Comparison of ENCODE assay signal across 15 cellular contexts in the genomic region with DNA sequence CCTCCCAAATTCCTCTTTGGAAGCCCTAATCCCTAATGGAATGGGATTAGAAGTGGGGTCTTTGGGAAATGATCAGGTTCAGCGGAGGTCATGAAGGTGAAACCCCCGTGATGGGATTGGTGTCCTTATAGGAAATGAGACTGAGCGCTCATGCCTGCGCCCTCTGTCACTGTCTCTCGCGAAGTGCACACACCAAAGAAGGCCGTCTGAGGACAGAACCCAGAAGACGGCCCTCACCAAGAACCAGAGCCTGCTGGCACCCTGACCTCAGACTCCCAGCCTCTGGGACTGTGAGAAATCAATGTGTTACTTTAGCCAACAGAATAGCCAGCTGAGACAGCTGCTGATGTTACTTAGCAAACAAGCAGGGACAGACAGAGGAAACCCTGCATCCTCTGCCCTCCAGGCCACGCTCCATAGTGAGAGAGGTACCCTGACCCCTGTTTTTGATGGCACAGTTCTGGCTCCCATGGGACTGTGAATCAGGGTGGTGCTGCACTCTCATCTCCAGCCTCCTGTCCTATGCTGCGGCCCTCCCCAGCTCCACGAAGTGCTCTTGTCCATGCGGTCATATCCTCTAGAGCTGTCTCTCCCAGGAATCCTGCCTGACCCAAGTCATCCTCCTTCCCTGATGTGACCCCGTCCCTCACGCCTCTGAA.
A peak's percentile ranks its signal among the peaks of the same experiment; 100 is the strongest.
DNase-seq lines count a peak whose midpoint lies in the region; ATAC-seq and TF ChIP-seq lines count a peak whose summit lies in the region.
"Had no signal": no experiment of that assay in that cellular context is flagged by ENCODE, and none has a peak within 500 bp of the region (broad histone marks: within the 10 kb centered on the region; RNA-seq: fewer than 3 reads in every experiment).

No MANE protein-coding gene starts in this region.

- no peak overlapping the region for H4K5ac ChIP-seq in H9 (ENCODE audit: insufficient read length, low read depth, low read length)

- no peak overlapping the region for H3K56ac ChIP-seq in H9 (ENCODE audit: insufficient read length, low read depth, low read length)

- peaks cover 46 to 49% of the 10 kb centered on the region in 2 experiments for H3K4me1 Mint-ChIP-seq in H9
- peaks cover 76% of the 10 kb centered on the region for H3K4me1 Mint-ChIP-seq in glutamatergic neuron (ENCODE audit: low read depth, unreplicated experiment)
- peaks cover 0 to 5% (median under 1%) of the 10 kb centered on the region in 4 donors for H3K4me1 Mint-ChIP-seq in CD4-positive, alpha-beta memory T cell

- H3K14ac ChIP-seq in H9 (ENCODE audit: insufficient read depth, low read length) = no peak overlapping the region

- H2AFZ ChIP-seq in H9 (ENCODE audit: low read length) = no peak overlapping the region

- no peak overlapping the region for H3K4me3 ChIP-seq in gastroesophageal sphincter
- no peak overlapping the region for H3K4me3 ChIP-seq in CD4-positive, alpha-beta memory T cell (ENCODE audit: low read length in 2 of 2)

- POLR2A ChIA-PET in CD4-positive, alpha-beta memory T cell (lab: Charles Lee; ENCODE audit: partially characterized antibody) = no interaction called here

- no peaks in the 10 kb centered on the region for H4K20me1 ChIP-seq in H9 (ENCODE audit: control insufficient read depth, insufficient read depth, insufficient read length)

- no peak overlapping the region for H2BK5ac ChIP-seq in H9 (ENCODE audit: insufficient read length, low read length)

- H3K18ac ChIP-seq in H9 (ENCODE audit: insufficient read length, low read depth, low read length) = no peak overlapping the region

- WGBS in H9 (ENCODE audit: extremely low coverage, insufficient read length, low lambda C conversion rate) = no CpG with 5 or more reads among the region's 14 CpGs
- WGBS in gastroesophageal sphincter (ENCODE audit: low coverage in 1 of 2), 2 donors = 91 to 95% methylated on average over 9 to 12 of the region's 14 CpGs

- H3K9me3 Mint-ChIP-seq in H9 = no peaks in the 10 kb centered on the region
- peaks cover 23% of the 10 kb centered on the region for H3K9me3 Mint-ChIP-seq in glutamatergic neuron (ENCODE audit: unreplicated experiment)
- no peaks in the 10 kb centered on the region for H3K9me3 Mint-ChIP-seq in CD4-positive, alpha-beta memory T cell

- no peaks in the 10 kb centered on the region for H3K36me3 Mint-ChIP-seq in H9 (ENCODE audit: insufficient read depth in 1 of 3, low read depth in 3 of 3)
- no peaks in the 10 kb centered on the region for H3K36me3 Mint-ChIP-seq in glutamatergic neuron (ENCODE audit: unreplicated experiment)
- peaks cover 21 to 38% of the 10 kb centered on the region in 2 donors for H3K36me3 Mint-ChIP-seq in CD4-positive, alpha-beta memory T cell

- H3K4me1 ChIP-seq in H9 (ENCODE audit: insufficient read depth, low read length) (peaks cover 11% of the 10 kb centered on the region; the same call in 1 of the 2 replicates), gastroesophageal sphincter (no peaks in the 10 kb centered on the region)
- H3K4me1 ChIP-seq in CD4-positive, alpha-beta memory T cell (ENCODE audit: insufficient read depth, low read length) = no peaks in the 10 kb centered on the region

- no peak overlapping the region for H2BK20ac ChIP-seq in H9 (ENCODE audit: low read depth, low read length, poor library complexity, severe bottlenecking)

- TF ChIP-seq POLR2A in gastroesophageal sphincter (IDR thresholded peaks at IDR 0.05) = no peak

- peak overlapping the region in 2 of 3 experiments; percentile 24 to 73; a peak in 2 of 7 replicates for H3K27ac Mint-ChIP-seq in H9
- peak overlapping the region; percentile 91 for H3K27ac Mint-ChIP-seq in glutamatergic neuron (ENCODE audit: unreplicated experiment)
- peak overlapping the region in 1 of 7 donors; percentile 73 for H3K27ac Mint-ChIP-seq in CD4-positive, alpha-beta memory T cell

- no peak overlapping the region for H3K4me2 ChIP-seq in H9 (ENCODE audit: insufficient read depth, insufficient read length, low read length)

- H2AK5ac ChIP-seq in H9 (ENCODE audit: insufficient read length, low read length) = no peak overlapping the region

- intact Hi-C loops in posterior vena cava (cut with DNase I) = no loop called here
- intact Hi-C loops in CD4-positive, alpha-beta memory T cell (cut with micrococcal nuclease) = no loop called here

- H3K27me3 Mint-ChIP-seq in H9 (ENCODE audit: low read depth) (no peaks in the 10 kb centered on the region; the same call in 1 of the 2 replicates), glutamatergic neuron (ENCODE audit: unreplicated experiment) (peaks cover 16% of the 10 kb centered on the region)
- no peaks in the 10 kb centered on the region for H3K27me3 Mint-ChIP-seq in CD4-positive, alpha-beta memory T cell

- H2BK15ac ChIP-seq in H9 (ENCODE audit: low read depth, low read length) = no peak overlapping the region

- no peaks in the 10 kb centered on the region for H3K23me2 ChIP-seq in H9 (ENCODE audit: insufficient read length, low read depth, low read length, poor library complexity, severe bottlenecking)

- TF ChIP-seq CTCF in H9 (conservative IDR thresholded peaks at IDR 0.05) (no peak), glutamatergic neuron (IDR thresholded peaks at IDR 0.05; ENCODE audit: partially characterized antibody, unreplicated experiment) (no peak), gastroesophageal sphincter (IDR thresholded peaks at IDR 0.05) (no peak)

- no peak overlapping the region for H4K91ac ChIP-seq in H9 (ENCODE audit: insufficient read length, low read depth, low read length)

- H3K27me3 ChIP-seq in H9 (ENCODE audit: insufficient read depth, low read length) (no peaks in the 10 kb centered on the region), gastroesophageal sphincter (no peaks in the 10 kb centered on the region)
- no peaks in the 10 kb centered on the region for H3K27me3 ChIP-seq in CD4-positive, alpha-beta memory T cell (ENCODE audit: insufficient read depth, low read length)

- H3K9me3 ChIP-seq in H9 (ENCODE audit: control insufficient read depth, low read depth, low read length) = no peaks in the 10 kb centered on the region
- H3K9me3 ChIP-seq in gastroesophageal sphincter = no peaks in the 10 kb centered on the region
- no peaks in the 10 kb centered on the region for H3K9me3 ChIP-seq in CD4-positive, alpha-beta memory T cell (ENCODE audit: control insufficient read depth in 1 of 2, low read length in 2 of 2)

- no peak overlapping the region for H2BK12ac ChIP-seq in H9 (ENCODE audit: insufficient read length, low read depth, low read length)

- DNase-seq in H9 = no peak
- peak; percentile 57 for DNase-seq in NCI-H82 treated with DMSO at 0.1 percent for 48 hours (lab: John Stamatoyannopoulos, UW; ENCODE audit: unreplicated experiment)
- DNase-seq in glutamatergic neuron = no peak
- peak; percentile 43 for DNase-seq in posterior vena cava (ENCODE audit: low spot score)
- DNase-seq in stimulated activated naive CD8-positive, alpha-beta T cell treated with anti-CD3 and anti-CD28 coated beads, Interleukin-15, Interleukin-2, amounts not matched to agents 100 U/mL and 50 U/mL, for 24 hours = no peak
- no peak for DNase-seq in CD4-positive, alpha-beta memory T cell
- DNase-seq: C1 segment of cervical spinal cord, DMS79 treated with DMSO at 0.1 percent for 48 hours, KG1, MV-4-11, NCI-H187 treated with DMSO at 0.1 percent for 48 hours, NCI-H345, NCI-H524 treated with DMSO at 0.1 percent for 48 hours, Right ventricle myocardium superior had no signal

- H3K36me3 ChIP-seq in gastroesophageal sphincter = peaks cover 0 to 3% of the 10 kb centered on the region in 2 donors
- H3K36me3 ChIP-seq in CD4-positive, alpha-beta memory T cell (ENCODE audit: insufficient read depth, low read length) = peaks cover 3% of the 10 kb centered on the region

- H3K79me2 ChIP-seq in H9 (ENCODE audit: insufficient read depth, low read length) = no peaks in the 10 kb centered on the region

- H3K27ac ChIP-seq in H9 (ENCODE audit: insufficient read length, low read depth, low read length) (no peak overlapping the region), gastroesophageal sphincter (no peak overlapping the region)
- H3K27ac ChIP-seq in CD4-positive, alpha-beta memory T cell (ENCODE audit: low read depth, low read length) = no peak overlapping the region

- no peak overlapping the region for H3T11ph ChIP-seq in H9 (ENCODE audit: low read length)

- no peak overlapping the region for H3K4me3 Mint-ChIP-seq in H9
- peak overlapping the region; percentile 75 for H3K4me3 Mint-ChIP-seq in glutamatergic neuron (ENCODE audit: unreplicated experiment)
- no peak overlapping the region for H3K4me3 Mint-ChIP-seq in CD4-positive, alpha-beta memory T cell

- CTCF ChIA-PET in CD4-positive, alpha-beta memory T cell (lab: Charles Lee; ENCODE audit: partially characterized antibody) = no interaction called here

- no peak for ATAC-seq in stimulated activated naive CD8-positive, alpha-beta T cell treated with anti-CD3 and anti-CD28 coated beads, Interleukin-15, Interleukin-2, amounts not matched to agents 100 U/mL and 50 U/mL, for 24 hours
- ATAC-seq in gastroesophageal sphincter = no peak

- no peak for TF ChIP-seq EP300 in gastroesophageal sphincter (IDR thresholded peaks at IDR 0.05)

- no peak overlapping the region for H4K8ac ChIP-seq in H9 (replicated peaks; ENCODE audit: insufficient read length, low read depth, low read length)

- no peak overlapping the region for H3K23ac ChIP-seq in H9 (ENCODE audit: insufficient read length, low read depth, low read length)

- H3K9ac ChIP-seq in H9 (ENCODE audit: extremely low read depth, insufficient read length, low read length) = no peak overlapping the region

- H3K79me1 ChIP-seq in H9 (ENCODE audit: insufficient read depth, low read depth, low read length, poor library complexity, severe bottlenecking) = no peaks in the 10 kb centered on the region

- no peak overlapping the region for H2BK120ac ChIP-seq in H9 (ENCODE audit: low read depth, low read length, poor library complexity, severe bottlenecking)

- H3K4ac ChIP-seq in H9 (ENCODE audit: low read depth, low read length) = no peak overlapping the region

Comparison
In these comparisons a context has a peak if more than half of its experiments do, and no peak if none do; other contexts are left out.
1. DNase-seq: peak in NCI-H82 treated with DMSO at 0.1 percent for 48 hours (single experiment) and posterior vena cava (single experiment); none in H9 (single experiment), glutamatergic neuron (single experiment), stimulated activated naive CD8-positive, alpha-beta T cell treated with anti-CD3 and anti-CD28 coated beads, Interleukin-15, Interleukin-2, amounts not matched to agents 100 U/mL and 50 U/mL, for 24 hours (single experiment) and CD4-positive, alpha-beta memory T cell (0 of 5).